In genomic region chr1:236685917-236686814, GRCh38 we compare ENCODE assay signal across 8 cellular contexts. TPM values are rescaled to one million over a fixed set of nuclear protein-coding genes. Genes with fewer than 3 reads are reported as not detected.
DNase-seq lines count a peak whose midpoint lies in the region; ATAC-seq, FAIRE-seq and TF ChIP-seq lines count a peak whose summit lies in the region.

ACTN2 (plus strand) TSS chr1:236686499; CDS start chr1:236686674, 175 bp downstream.

- intact Hi-C loops in activated B cell treated with CpG ODN at 0.5 μM for 24 hours (cut with micrococcal nuclease), result loop anchor here (1.0 kb wide), 1 partner anchor 82 kb away; the partner anchor contains the start of gene HEATR1

- TF ChIP-seq CTCF in activated B cell treated with CpG ODN at 0.5 μM for 24 hours (IDR thresholded peaks at IDR 0.05), result no peak

- peaks cover 19% of the 10 kb centered on the region for H3K4me1 Mint-ChIP-seq in activated B cell treated with CpG ODN at 0.5 μM for 24 hours

- CTCF ChIA-PET in activated B cell treated with CpG ODN at 0.5 μM for 24 hours (lab: Charles Lee), result no interaction called here

- FAIRE-seq in HTR-8/SVneo (lab: Jason Lieb, UNC), result no peak

- peaks cover 3% of the 10 kb centered on the region for H3K9me3 Mint-ChIP-seq in activated B cell treated with CpG ODN at 0.5 μM for 24 hours

- H3K36me3 Mint-ChIP-seq in activated B cell treated with CpG ODN at 0.5 μM for 24 hours (ENCODE audit: low read depth), result no peaks in the 10 kb centered on the region

- peaks cover 49% of the 10 kb centered on the region for H3K27me3 Mint-ChIP-seq in activated B cell treated with CpG ODN at 0.5 μM for 24 hours

- ATAC-seq in GM19468 (IDR thresholded peaks at IDR 0.05; ENCODE audit: extremely low read depth, unreplicated experiment), result peak; percentile 69
- ATAC-seq in activated B cell treated with CpG ODN at 0.5 μM for 24 hours (ENCODE audit: low read depth), result peak; percentile 87

- POLR2A ChIA-PET in activated B cell treated with CpG ODN at 0.5 μM for 24 hours (lab: Charles Lee), result no interaction called here

- DNase-seq in AG20443 (ENCODE audit: low spot score), result peak; percentile 74
- peak; percentile 33 for DNase-seq in HTR-8/SVneo (ENCODE audit: insufficient read length, low spot score)
- peak; percentile 41 for DNase-seq in activated B cell treated with CpG ODN at 0.5 μM for 24 hours
- DNase-seq in cerebellum (ENCODE audit: low spot score), result peak; percentile 38
- DNase-seq in left kidney (ENCODE audit: low read depth, low spot score), result peak; percentile 77
- DNase-seq in stimulated activated CD4-positive, alpha-beta T cell treated with anti-CD3 and anti-CD28 coated beads, Interleukin-4, amount 100 ng/mL, for 1 hour, result peak; percentile 58
- DNase-seq in pons (ENCODE audit: low spot score), result no peak

- H3K4me3 Mint-ChIP-seq in activated B cell treated with CpG ODN at 0.5 μM for 24 hours, result peak within 1 kb of the TSS; percentile 66

- H3K27ac Mint-ChIP-seq in activated B cell treated with CpG ODN at 0.5 μM for 24 hours, result no peak within 1 kb of the TSS

RNA-seq across cellular contexts. Expression of gene ACTN2, which starts in this region (rescaled TPM):
- total RNA-seq in activated B cell treated with CpG ODN at 0.5 μM for 24 hours, result not detected in 2 replicates
- total RNA-seq in cerebellum, result 4.0 TPM

Comparison
In these comparisons a context has a peak if more than half of its experiments do, and no peak if none do; other contexts are left out.
1. Peak in DNase-seq and ATAC-seq in activated B cell treated with CpG ODN at 0.5 μM for 24 hours; RNA of the gene not detected or under 1 TPM.